ENCODE assay signal across 25 cellular contexts in genomic region chr14:94010625-94011024, GRCh38. TPM values are rescaled to one million over a fixed set of nuclear protein-coding genes. Genes with fewer than 3 reads are reported as not detected.
"Had no signal": no experiment of that assay in that cellular context is flagged by ENCODE, and none has a peak within 500 bp of the region (broad histone marks: within the 10 kb centered on the region; RNA-seq: fewer than 3 reads in every experiment).

No MANE protein-coding gene starts in this region.

- FAIRE-seq: astrocyte had no signal

- H3K9me3 Mint-ChIP-seq: activated CD4-positive, alpha-beta memory T cell treated with anti-CD3 and anti-CD28 coated beads for 36 hours; activated T-helper 2 cell treated with anti-CD3 and anti-CD28 coated beads, Interferon-gamma antibody, Interleukin-2, Interleukin-4, amounts not matched to agents 10 μg/mL and 5 μg/mL and 100 μg/mL, durations not matched to agents 14 hours and 24 hours and 36 hours; WTC11 had no signal

- H3K27me3 Mint-ChIP-seq: activated CD4-positive, alpha-beta memory T cell treated with anti-CD3 and anti-CD28 coated beads for 36 hours; activated naive CD8-positive, alpha-beta T cell had no signal

- H3K9me3 ChIP-seq: Peyer's patch, SJSA1 had no signal

- H3K4me1 Mint-ChIP-seq: WTC11 had no signal

- H3K4me3 Mint-ChIP-seq: activated CD4-positive, alpha-beta memory T cell treated with anti-CD3 and anti-CD28 coated beads for 36 hours; activated naive CD8-positive, alpha-beta T cell; WTC11 had no signal

- H3K36me3 Mint-ChIP-seq: activated CD4-positive, alpha-beta memory T cell treated with anti-CD3 and anti-CD28 coated beads for 36 hours; activated naive CD8-positive, alpha-beta T cell; brain; WTC11 had no signal

- H3K27me3 ChIP-seq: Peyer's patch, SJSA1 had no signal

- H3K36me3 ChIP-seq: Peyer's patch, SJSA1 had no signal

- DNase-seq: activated CD4-positive, alpha-beta memory T cell treated with anti-CD3 and anti-CD28 coated beads for 36 hours; activated CD4-positive, alpha-beta T cell treated with anti-CD3 and anti-CD28 coated beads for 48 hours; activated CD4-positive, CD25-positive, alpha-beta regulatory T cell treated with anti-CD3 and anti-CD28 coated beads, Interleukin-2, amount 50 U/mL, for 72 hours; activated CD8-positive, alpha-beta memory T cell treated with anti-CD3 and anti-CD28 coated beads for 24 hours; activated gamma-delta T cell treated with Interleukin-2 at 50 U/mL for 16 hours; activated T-cell treated with anti-CD3 and anti-CD28 coated beads for 4 hours; activated T-cell treated with anti-CD3 and anti-CD28 coated beads, Interleukin-2, amount 50 U/mL, for 48 hours; amygdala; Kasumi-1; NCI-H1048; NCI-H146; NCI-H187 treated with DMSO at 0.1 percent for 48 hours; NCI-H2081 treated with DMSO at 0.1 percent for 48 hours; NCI-H446 treated with DMSO at 0.1 percent for 48 hours; NCI-H524 treated with DMSO at 0.1 percent for 48 hours; NCI-H748 treated with DMSO at 0.1 percent for 48 hours; Peyer's patch; SW 1271 had no signal

- H3K4me1 ChIP-seq: Peyer's patch, SJSA1 had no signal

- H3K27ac Mint-ChIP-seq: activated CD4-positive, alpha-beta memory T cell treated with anti-CD3 and anti-CD28 coated beads for 36 hours; activated naive CD8-positive, alpha-beta T cell; WTC11 had no signal

- H3K4me3 ChIP-seq: Peyer's patch, SJSA1 had no signal

- ATAC-seq: WTC11 had no signal

- H3K27ac ChIP-seq: Peyer's patch, SJSA1 had no signal

RNA-seq across cellular contexts. Expression of gene CCDC197, which starts 13.5 kb away (rescaled TPM):
- total RNA-seq: astrocyte; Peyer's patch; SJSA1; T-helper 1 cell treated with Interleukin-12 subunit alpha and Interleukin-12 subunit beta and Interleukin-4 antibody, amounts not matched to agents 30 ng/mL and 1 ng/mL, for 36 hours; WTC11 had no signal
